Comparison of ENCODE assay signal across 9 cellular contexts in genomic region chr6:7261030-7261841, GRCh38. TPM values are rescaled to one million over a fixed set of nuclear protein-coding genes. Genes with fewer than 3 reads are reported as not detected.
DNase-seq lines count a peak whose midpoint lies in the region; ATAC-seq and TF ChIP-seq lines count a peak whose summit lies in the region.
"Had no signal": no experiment of that assay in that cellular context is flagged by ENCODE, and none has a peak within 500 bp of the region (broad histone marks: within the 10 kb centered on the region; RNA-seq: fewer than 3 reads in every experiment).

No MANE protein-coding gene starts in this region.

- H3K9ac ChIP-seq in subcutaneous abdominal adipose tissue (ENCODE audit: low read length in 5 of 5), result peak overlapping the region; percentile 72 to 85 (median 77)
- H3K9ac ChIP-seq: KMS-11 had no signal

- peaks cover 0 to 6% (median 5%) of the 10 kb centered on the region in 5 donors for H3K9me3 ChIP-seq in subcutaneous abdominal adipose tissue (ENCODE audit: control insufficient read depth in 5 of 5, low read length in 5 of 5)

- H3K4me3 ChIP-seq in fibroblast of the aortic adventitia (ENCODE audit: low read depth, low read length), result peak overlapping the region; percentile 86
- peak overlapping the region; percentile 80 to 91 (median 84) for H3K4me3 ChIP-seq in subcutaneous abdominal adipose tissue (ENCODE audit: low read depth in 1 of 5, low read length in 5 of 5)

- peaks cover 21% of the 10 kb centered on the region for H3K27me3 Mint-ChIP-seq in activated T-cell treated with anti-CD3 and anti-CD28 coated beads, Interleukin-2, amount 50 U/mL, for 4 hours (ENCODE audit: low read depth)
- peaks cover 20 to 25% of the 10 kb centered on the region in 2 donors for H3K27me3 Mint-ChIP-seq in natural killer cell (ENCODE audit: low read depth in 2 of 2)

- intact Hi-C loops in natural killer cell (cut with micrococcal nuclease), result no loop called here

- ATAC-seq in GM18511 (IDR thresholded peaks at IDR 0.05; ENCODE audit: unreplicated experiment) (peak; percentile 81), HG03175 (IDR thresholded peaks at IDR 0.05; ENCODE audit: unreplicated experiment) (peak; percentile 53), natural killer cell (peak; percentile 84)
- peak; percentile 92 for ATAC-seq in activated T-cell treated with anti-CD3 and anti-CD28 coated beads, Interleukin-2, amount 50 U/mL, for 4 hours

- H3K4me1 Mint-ChIP-seq in activated T-cell treated with anti-CD3 and anti-CD28 coated beads, Interleukin-2, amount 50 U/mL, for 4 hours (ENCODE audit: low read depth), result peaks cover 19% of the 10 kb centered on the region
- H3K4me1 Mint-ChIP-seq in natural killer cell, result peaks cover 12 to 13% of the 10 kb centered on the region in 2 donors

- H3K36me3 ChIP-seq in subcutaneous abdominal adipose tissue (ENCODE audit: control insufficient read depth in 5 of 5, insufficient read depth in 5 of 5, low read length in 5 of 5), result no peaks in the 10 kb centered on the region

- H3K4me1 ChIP-seq in subcutaneous abdominal adipose tissue (ENCODE audit: control insufficient read depth in 5 of 5, insufficient read depth in 5 of 5, low read length in 5 of 5), result peaks cover 6 to 20% (median 16%) of the 10 kb centered on the region in 5 donors

- no peaks in the 10 kb centered on the region for H3K9me3 Mint-ChIP-seq in activated T-cell treated with anti-CD3 and anti-CD28 coated beads, Interleukin-2, amount 50 U/mL, for 4 hours
- no peaks in the 10 kb centered on the region for H3K9me3 Mint-ChIP-seq in natural killer cell

- peak overlapping the region in 1 of 2 donors; percentile 8 for H3K27ac Mint-ChIP-seq in natural killer cell

- no peaks in the 10 kb centered on the region for H3K27me3 ChIP-seq in subcutaneous abdominal adipose tissue (ENCODE audit: control insufficient read depth in 5 of 5, insufficient read depth in 4 of 5, low read length in 5 of 5)

- TF ChIP-seq CTCF in fibroblast of the aortic adventitia (IDR thresholded peaks at IDR 0.05; ENCODE audit: insufficient read depth, low read length) (no peak), natural killer cell (IDR thresholded peaks at IDR 0.05) (no peak)

- H3K27ac ChIP-seq in subcutaneous abdominal adipose tissue (ENCODE audit: low read depth, low read length), result peak overlapping the region; percentile 67
- H3K27ac ChIP-seq: KMS-11 had no signal

- H3K4me3 Mint-ChIP-seq in activated T-cell treated with anti-CD3 and anti-CD28 coated beads, Interleukin-2, amount 50 U/mL, for 4 hours, result peak overlapping the region; percentile 83
- H3K4me3 Mint-ChIP-seq in natural killer cell, result peak overlapping the region; percentile 82

- no peaks in the 10 kb centered on the region for H3K36me3 Mint-ChIP-seq in activated T-cell treated with anti-CD3 and anti-CD28 coated beads, Interleukin-2, amount 50 U/mL, for 4 hours (ENCODE audit: insufficient read depth)
- no peaks in the 10 kb centered on the region for H3K36me3 Mint-ChIP-seq in natural killer cell

- peak; percentile 97 for DNase-seq in AG08396 (ENCODE audit: low spot score)
- DNase-seq in NCI-H69 (lab: John Stamatoyannopoulos, UW), result peak; percentile 93
- peak; percentile 18 for DNase-seq in activated T-cell treated with anti-CD3 and anti-CD28 coated beads, Interleukin-2, amount 50 U/mL, for 4 hours
- DNase-seq in fibroblast of the aortic adventitia (ENCODE audit: low read depth), result peak; percentile 78
- no peak for DNase-seq in natural killer cell

RNA-seq across cellular contexts. Expression of gene SSR1, which starts 51.8 kb away (rescaled TPM):
- 100 to 1,000 TPM; 133 to 146 (median 135) TPM for total RNA-seq in activated T-cell treated with anti-CD3 and anti-CD28 coated beads, Interleukin-2, amount 50 U/mL, for 4 hours
- 94.4 and 205 TPM in 2 replicates for total RNA-seq in fibroblast of the aortic adventitia (ENCODE audit: low replicate concordance)
- 10 to 100 TPM; 82.8 to 97.6 (median 93.1) TPM for total RNA-seq in natural killer cell
